21 cellular contexts compared by ENCODE assay signal in genomic region chr2:158317642-158318041, GRCh38.
DNase-seq lines count a peak whose midpoint lies in the region; ATAC-seq, FAIRE-seq and TF ChIP-seq lines count a peak whose summit lies in the region.
"Had no signal": no experiment of that assay in that cellular context is flagged by ENCODE, and none has a peak within 500 bp of the region (broad histone marks: within the 10 kb centered on the region; RNA-seq: fewer than 3 reads in every experiment).

No MANE protein-coding gene starts in this region.

- no peaks in the 10 kb centered on the region for H3K79me1 ChIP-seq in H1 (ENCODE audit: low read depth, low read length)

- no peak overlapping the region for H4K91ac ChIP-seq in H1 (replicated peaks; ENCODE audit: insufficient read length, low read length)

- no peak overlapping the region for H3K4me2 ChIP-seq in H1 (ENCODE audit: insufficient read depth in 1 of 2, low read depth in 2 of 2, low read length in 2 of 2)

- CTCF ChIA-PET in H1 (lab: Charles Lee; ENCODE audit: partially characterized antibody) = interaction anchor here (0.7 kb wide), 1 partner anchor 132 kb away, joined by 3 read pairs; no protein-coding TSS in a partner anchor

- WGBS in H1 (ENCODE audit: extremely low coverage in 1 of 2, insufficient coverage in 1 of 2, insufficient read length in 1 of 2, insufficient replicate concordance in 2 of 2, low coverage in 1 of 2, low lambda C conversion rate in 2 of 2, missing lambda C conversion rate in 1 of 2), 2 experiments = 80% methylated on average over 2 of the region's 2 CpGs; no CpG with 5 or more reads in 1 of the 2 experiments
- WGBS in heart left ventricle, 4 donors = 82 to 97% (median 95%) methylated on average over 2 of the region's 2 CpGs

- intact Hi-C loops in heart left ventricle (cut with DNase I) = no loop called here

- H3K79me2 ChIP-seq in H1 (ENCODE audit: control insufficient read depth in 1 of 2, insufficient read depth in 2 of 2, low read length in 2 of 2) = no peaks in the 10 kb centered on the region
- H3K79me2 ChIP-seq: parathyroid adenoma had no signal

- no peaks in the 10 kb centered on the region for H4K20me1 ChIP-seq in H1 (replicated peaks in 1 of 2; ENCODE audit: control insufficient read depth in 1 of 2, insufficient read depth in 2 of 2, low read length in 2 of 2)

- no peak overlapping the region for H2AK5ac ChIP-seq in H1 (ENCODE audit: low read depth, low read length)

- H3K27me3 ChIP-seq in H1 (replicated peaks in 1 of 4; ENCODE audit: control insufficient read depth in 3 of 4, extremely low read depth in 1 of 4, insufficient read depth in 3 of 4, low read length in 3 of 4) (no peaks in the 10 kb centered on the region), heart left ventricle (no peaks in the 10 kb centered on the region)
- H3K27me3 ChIP-seq: gastroesophageal sphincter had no signal

- peaks cover 0 to 5% of the 10 kb centered on the region in 2 experiments; a peak in 2 of 4 replicates for H3K9me3 ChIP-seq in H1 (ENCODE audit: insufficient read depth in 2 of 2, low read depth in 1 of 2, low read length in 1 of 2)
- peaks cover 0 to 10% (median 0%) of the 10 kb centered on the region in 12 donors for H3K9me3 ChIP-seq in heart left ventricle
- H3K9me3 ChIP-seq: gastroesophageal sphincter had no signal

- no peak overlapping the region for H3K4ac ChIP-seq in H1 (replicated peaks; ENCODE audit: insufficient read length, low read depth, low read length)

- no peak overlapping the region for H4K5ac ChIP-seq in H1 (ENCODE audit: insufficient read length, low read depth, low read length)

- H3K27ac ChIP-seq in H1 (ENCODE audit: low read depth, low read length) (no peak overlapping the region), heart left ventricle (no peak overlapping the region)
- H3K27ac ChIP-seq: gastroesophageal sphincter, parathyroid adenoma had no signal

- no peak overlapping the region for H3K9ac ChIP-seq in H1 (replicated peaks in 1 of 4; ENCODE audit: extremely low read depth in 1 of 4, low read depth in 3 of 4, low read length in 3 of 4)
- H3K9ac ChIP-seq: parathyroid adenoma had no signal

- no peak overlapping the region for H3K4me3 ChIP-seq in H1 (ENCODE audit: extremely low read depth in 1 of 4, insufficient read depth in 2 of 4, low read depth in 3 of 4, low read length in 4 of 4)
- H3K4me3 ChIP-seq in heart left ventricle = no peak overlapping the region
- H3K4me3 ChIP-seq: gastroesophageal sphincter had no signal

- no peak for TF ChIP-seq EP300 in H1 (IDR thresholded peaks at IDR 0.05; ENCODE audit: borderline replicate concordance in 1 of 2, low read depth in 2 of 2, low read length in 2 of 2)

- H2BK12ac ChIP-seq in H1 (ENCODE audit: low read depth, low read length) = peak overlapping the region; percentile 50

- H3K14ac ChIP-seq in H1 (ENCODE audit: insufficient read length) = no peak overlapping the region

- H2BK5ac ChIP-seq in H1 (ENCODE audit: low read depth, low read length) = no peak overlapping the region

- no peak overlapping the region for H2BK20ac ChIP-seq in H1 (ENCODE audit: low read length)

- TF ChIP-seq CTCF in H1 (IDR thresholded peaks at IDR 0.05; ENCODE audit: control extremely low read depth in 1 of 3, insufficient read depth in 1 of 3, low read depth in 1 of 3, low read length in 3 of 3) (no peak), heart left ventricle (IDR thresholded peaks at IDR 0.05) (no peak)

- peak overlapping the region; percentile 28; the same call in 1 of the 2 replicates for H2AFZ ChIP-seq in H1 (ENCODE audit: low read length)
- H2AFZ ChIP-seq: parathyroid adenoma had no signal

- POLR2A ChIA-PET in H1 (lab: Charles Lee; ENCODE audit: partially characterized antibody) = interaction anchor here (1.1 kb wide), 1 partner anchor 11 kb away, joined by 3 read pairs; no protein-coding TSS in a partner anchor

- peaks cover 0 to 4% (median 2%) of the 10 kb centered on the region in 4 experiments; a peak in 2 of 7 replicates for H3K4me1 ChIP-seq in H1 (replicated peaks in 1 of 4; ENCODE audit: control insufficient read depth in 3 of 4, insufficient read depth in 4 of 4, low read length in 3 of 4)
- H3K4me1 ChIP-seq in heart left ventricle = peaks cover 0 to 8% (median 0%) of the 10 kb centered on the region in 12 donors
- H3K4me1 ChIP-seq: gastroesophageal sphincter, parathyroid adenoma had no signal

- no peak overlapping the region for H3K18ac ChIP-seq in H1 (ENCODE audit: extremely low read depth, low read length)

- H3K23me2 ChIP-seq in H1 (ENCODE audit: low read depth, low read length) = no peaks in the 10 kb centered on the region

- no peak overlapping the region for H3K23ac ChIP-seq in H1 (ENCODE audit: insufficient read length)

- DNase-seq in H1 (ENCODE audit: low read depth in 1 of 2, low spot score in 2 of 2) (no peak), activated gamma-delta T cell treated with Interleukin-2 at 50 U/mL for 16 hours (no peak), heart left ventricle (no peak)
- DNase-seq in activated CD8-positive, alpha-beta memory T cell treated with anti-CD3 and anti-CD28 coated beads, Interleukin-2, amount 50 U/mL, for 4 hours = no peak
- DNase-seq: activated CD4-positive, alpha-beta T cell treated with anti-CD3 and anti-CD28 coated beads, Interleukin-2, amount 50 U/mL, for 48 hours; activated naive CD8-positive, alpha-beta T cell treated with anti-CD3 and anti-CD28 coated beads for 36 hours; activated T-cell treated with anti-CD3 and anti-CD28 coated beads, Interleukin-2, amount 50 U/mL, for 48 hours; CD4-positive, alpha-beta memory T cell; DND-41; erythroblast; NCI-H1436 treated with DMSO at 0.1 percent for 48 hours; NCI-H2227 treated with DMSO at 0.1 percent for 48 hours; stimulated activated CD4-positive, alpha-beta T cell treated with anti-CD3 and anti-CD28 coated beads, Interleukin-2, amount 100 ng/mL, for 24 hours had no signal

- H3K36me3 ChIP-seq in H1 (ENCODE audit: control insufficient read depth in 2 of 4, insufficient read depth in 4 of 4, low read length in 3 of 4) = no peaks in the 10 kb centered on the region
- H3K36me3 ChIP-seq in heart left ventricle = no peaks in the 10 kb centered on the region
- H3K36me3 ChIP-seq: gastroesophageal sphincter had no signal

- no peak for TF ChIP-seq POLR2A in H1 (IDR thresholded peaks at IDR 0.05; ENCODE audit: control extremely low read depth in 1 of 2, low read depth in 2 of 2, low read length in 2 of 2)
- no peak for TF ChIP-seq POLR2A in heart left ventricle (IDR thresholded peaks at IDR 0.05)

- no peak overlapping the region for H2BK120ac ChIP-seq in H1 (replicated peaks; ENCODE audit: low read depth, low read length)

- no peak for TF ChIP-seq RAD21 in H1 (IDR thresholded peaks at IDR 0.05 in 1 of 2, conservative IDR thresholded peaks at IDR 0.05 in 1 of 2; ENCODE audit: low read depth in 2 of 2, low read length in 2 of 2)

- no peak overlapping the region for H4K8ac ChIP-seq in H1 (ENCODE audit: extremely low read depth, insufficient read depth, low read length)

- peak; percentile 36 for FAIRE-seq in H1 (lab: Jason Lieb, UNC)
- FAIRE-seq: bronchial epithelial cell, HTR-8/SVneo had no signal

- H3K56ac ChIP-seq in H1 (replicated peaks; ENCODE audit: insufficient read length, low read depth, low read length) = no peak overlapping the region

- no peak overlapping the region for H2BK15ac ChIP-seq in H1 (ENCODE audit: low read length)

- ATAC-seq in GM18519 (IDR thresholded peaks at IDR 0.05; ENCODE audit: low FRiP score, unreplicated experiment) (peak; percentile 46), GM21723 (IDR thresholded peaks at IDR 0.05; ENCODE audit: unreplicated experiment) (peak; percentile 61), HG03095 (IDR thresholded peaks at IDR 0.05; ENCODE audit: unreplicated experiment) (peak; percentile 40), HG03571 (IDR thresholded peaks at IDR 0.05; ENCODE audit: unreplicated experiment) (no peak), heart left ventricle (no peak)
- ATAC-seq: gastroesophageal sphincter had no signal

TF ChIP-seq in H1, 55 proteins besides CTCF, POLR2A, EP300 and RAD21:
- TF ChIP-seq EZH2 (IDR thresholded peaks at IDR 0.05; ENCODE audit: low read depth, low read length, severe bottlenecking) (no peak), CEBPB (IDR thresholded peaks at IDR 0.05; ENCODE audit: low read depth, low read length) (peak; percentile 83)

Comparison
In these comparisons a context has a peak if more than half of its experiments do, and no peak if none do; other contexts are left out.
1. ATAC-seq: peak in GM18519 (single experiment), GM21723 (single experiment) and HG03095 (single experiment); none in HG03571 (single experiment) and heart left ventricle (0 of 4).